8 cellular contexts compared by ENCODE assay signal in the genomic region with DNA sequence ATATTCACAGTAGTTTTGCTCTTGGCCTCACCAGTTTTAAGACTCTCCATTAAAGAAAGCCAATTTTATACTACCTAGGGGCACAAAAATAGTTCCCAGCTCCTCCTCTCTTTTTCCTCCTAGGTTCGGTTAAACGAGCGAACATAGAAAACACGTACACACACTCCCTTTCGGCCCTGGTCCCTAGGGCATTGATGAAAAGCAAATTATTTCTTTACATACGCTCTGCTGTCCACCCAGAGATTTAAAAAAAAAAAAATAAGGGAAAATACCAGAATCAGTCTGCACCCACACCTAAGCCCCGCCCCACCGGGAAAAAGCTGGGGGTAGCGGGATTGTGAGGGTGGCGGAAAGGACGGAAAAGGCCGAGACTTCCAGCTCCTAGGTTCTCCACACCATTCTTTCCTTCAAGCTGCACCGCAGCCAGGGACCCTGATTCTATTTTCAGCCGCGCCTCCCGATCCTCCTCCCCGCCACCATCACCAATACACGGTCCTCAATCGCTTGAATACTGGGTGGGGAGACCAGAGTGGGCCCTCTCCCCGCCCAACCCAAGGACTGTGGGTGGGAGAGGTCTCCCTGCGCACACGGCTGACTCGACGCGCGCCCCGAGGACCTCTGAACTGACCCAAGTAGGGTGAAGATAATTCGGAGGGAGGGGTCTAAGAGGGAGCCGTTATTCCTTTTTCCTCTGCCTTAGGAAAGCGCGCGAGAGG. TPM values are rescaled to one million over a fixed set of nuclear protein-coding genes. Genes with fewer than 3 reads are reported as not detected.
A peak's percentile ranks its signal among the peaks of the same experiment; 100 is the strongest.
DNase-seq lines count a peak whose midpoint lies in the region; ATAC-seq, FAIRE-seq and TF ChIP-seq lines count a peak whose summit lies in the region.

No MANE protein-coding gene starts in this region.

- intact Hi-C loops in Right ventricle myocardium inferior (cut with DNase I) (loop anchor here (5.0 kb wide), 1 partner anchor 160 kb away; a partner anchor contains a TSS), cardiac septum (cut with DNase I) (loop anchor here (10.0 kb wide), 1 partner anchor 162 kb away; a partner anchor contains a TSS)

- ATAC-seq in Right ventricle myocardium inferior: peak; percentile 9
- peak; percentile 9 for ATAC-seq in HG02943 (IDR thresholded peaks at IDR 0.05; ENCODE audit: low read depth, unreplicated experiment)
- ATAC-seq in GM18502 (IDR thresholded peaks at IDR 0.05; ENCODE audit: poor library complexity, unreplicated experiment): no peak

- no peaks in the 10 kb centered on the region for H3K4me1 ChIP-seq in small intestine (ENCODE audit: control insufficient read depth in 2 of 2, insufficient read depth in 1 of 2, low read depth in 1 of 2, low read length in 1 of 2)

- H3K9me3 ChIP-seq in small intestine (ENCODE audit: control insufficient read depth, low read depth): no peaks in the 10 kb centered on the region

- peak overlapping the region; percentile 75 to 95 for H3K27ac ChIP-seq in small intestine (ENCODE audit: low read depth in 1 of 2, low read length in 1 of 2)

- peak overlapping the region; percentile 100 for H3K4me3 ChIP-seq in astrocyte of the cerebellum (ENCODE audit: low read depth, low read length)
- H3K4me3 ChIP-seq in small intestine (ENCODE audit: low read depth in 1 of 2, low read length in 2 of 2): peak overlapping the region; percentile 73 to 81

- DNase-seq in Right ventricle myocardium inferior (ENCODE audit: missing footprints) (no peak), cardiac septum (ENCODE audit: low spot score) (no peak), NCI-H526 (lab: John Stamatoyannopoulos, UW) (peak; percentile 33 to 72), astrocyte of the cerebellum (ENCODE audit: low read depth) (no peak), iPS-NIHi11 (ENCODE audit: low spot score) (peak; percentile 47), small intestine (no peak)

- no peak for TF ChIP-seq CTCF in astrocyte of the cerebellum (IDR thresholded peaks at IDR 0.05; ENCODE audit: low read depth, low read length, missing control alignments)

- no peaks in the 10 kb centered on the region for H3K27me3 ChIP-seq in small intestine (ENCODE audit: control insufficient read depth in 2 of 2, insufficient read depth in 2 of 2, low read length in 2 of 2)

- H3K36me3 ChIP-seq in small intestine (ENCODE audit: control insufficient read depth in 2 of 2, insufficient read depth in 2 of 2, low read length in 2 of 2): peaks cover 0 to under 1% of the 10 kb centered on the region in 2 donors

- FAIRE-seq in small intestine (lab: Jason Lieb, UNC): no peak

- WGBS in small intestine, 3 donors: 0% methylated on average over 29 to 32 of the region's 32 CpGs

- in situ Hi-C loops in astrocyte of the cerebellum (cut with HindIII; ENCODE audit: low sequenced_read_pairs): no loop called here

RNA-seq across cellular contexts. Expression of a gene that starts 0.8 kb away (rescaled TPM):
- total RNA-seq in Right ventricle myocardium inferior: 27.6 TPM
- total RNA-seq in cardiac septum: 27.4 TPM
- 10 to 100 TPM; 11.6 to 15.0 (median 11.6) TPM for polyA plus RNA-seq in small intestine

RNA-seq across cellular contexts. Expression of a gene that starts 14.3 kb away (rescaled TPM):
- 1,232 TPM for total RNA-seq in Right ventricle myocardium inferior
- 814 TPM for total RNA-seq in cardiac septum
- polyA plus RNA-seq in small intestine: 1,000 to 10,000 TPM in 1 of 3 donors, 100 to 1,000 TPM in 2; 716 to 1,066 (median 841) TPM

Comparison
In these comparisons a context has a peak if more than half of its experiments do, and no peak if none do; other contexts are left out.
1. DNase-seq: peak in NCI-H526 (2 of 2) and iPS-NIHi11 (single experiment); none in Right ventricle myocardium inferior (single experiment), cardiac septum (single experiment), astrocyte of the cerebellum (single experiment) and small intestine (single experiment).